Comparison of ENCODE assay signal across 15 cellular contexts in the genomic region with DNA sequence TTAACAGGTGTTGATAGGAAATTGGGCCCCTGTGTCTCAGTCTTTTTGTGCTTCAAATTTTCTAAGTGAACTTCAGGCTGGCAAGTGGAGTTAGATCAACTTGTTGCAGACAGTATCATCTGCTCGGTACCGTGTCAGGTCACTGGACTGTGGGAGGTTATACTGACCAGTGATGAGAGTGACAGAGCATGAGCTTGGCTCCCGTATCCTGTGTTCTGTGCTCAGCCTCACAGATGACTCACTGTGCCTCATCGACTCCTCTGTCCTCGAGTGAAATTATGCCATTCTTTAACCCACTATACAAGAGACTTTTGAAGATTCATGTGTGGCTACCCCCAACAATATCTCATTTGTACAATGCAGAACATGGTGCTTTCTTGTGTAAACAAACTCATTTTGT. TPM values are rescaled to one million over a fixed set of nuclear protein-coding genes. Genes with fewer than 3 reads are reported as not detected.
A peak's percentile ranks its signal among the peaks of the same experiment; 100 is the strongest.
DNase-seq lines count a peak whose midpoint lies in the region; TF ChIP-seq lines count a peak whose summit lies in the region.
"Had no signal": no experiment of that assay in that cellular context is flagged by ENCODE, and none has a peak within 500 bp of the region (broad histone marks: within the 10 kb centered on the region; RNA-seq: fewer than 3 reads in every experiment).

No MANE protein-coding gene starts in this region.

- peaks cover 11% of the 10 kb centered on the region; the same call in 1 of the 2 replicates for H3K36me3 ChIP-seq in KOPT-K1 (ENCODE audit: insufficient read depth, low read length)
- H3K36me3 ChIP-seq in endodermal cell (ENCODE audit: control insufficient read depth, insufficient read depth, low read length), result no peaks in the 10 kb centered on the region
- H3K36me3 ChIP-seq: gastroesophageal sphincter, pancreas, transverse colon had no signal

- H3K9ac ChIP-seq in endodermal cell (ENCODE audit: extremely low read depth, low read length, poor library complexity, severe bottlenecking), result no peak overlapping the region

- H3K27ac ChIP-seq in KOPT-K1 (ENCODE audit: low read depth, low read length, poor library complexity, severe bottlenecking), result peak overlapping the region; percentile 94
- no peak overlapping the region for H3K27ac ChIP-seq in endodermal cell (ENCODE audit: low read depth, low read length)
- H3K27ac ChIP-seq: gastroesophageal sphincter, pancreas had no signal

- H3K4me3 Mint-ChIP-seq in activated T-helper 2 cell treated with anti-CD3 and anti-CD28 coated beads, Interferon-gamma antibody, Interleukin-2, Interleukin-4, amounts not matched to agents 10 μg/mL and 5 μg/mL and 100 μg/mL, durations not matched to agents 14 hours and 24 hours and 36 hours (ENCODE audit: low read depth), result peak overlapping the region; percentile 92
- H3K4me3 Mint-ChIP-seq in immature natural killer cell (peak overlapping the region; percentile 26 to 98 (median 58)), glutamatergic neuron (ENCODE audit: unreplicated experiment) (no peak overlapping the region), endodermal cell (no peak overlapping the region)

- no peaks in the 10 kb centered on the region for H3K27me3 ChIP-seq in endodermal cell (ENCODE audit: control insufficient read depth, insufficient read depth, low read length, poor library complexity, severe bottlenecking)
- H3K27me3 ChIP-seq: pancreas had no signal

- no peaks in the 10 kb centered on the region for H3K4me1 ChIP-seq in endodermal cell (ENCODE audit: control insufficient read depth, insufficient read depth, low read length)
- H3K4me1 ChIP-seq: gastroesophageal sphincter, pancreas, transverse colon had no signal

- no peak for TF ChIP-seq CTCF in glutamatergic neuron (IDR thresholded peaks at IDR 0.05; ENCODE audit: partially characterized antibody, unreplicated experiment)
- TF ChIP-seq CTCF in endodermal cell (conservative IDR thresholded peaks at IDR 0.05), result no peak

- H3K9me3 ChIP-seq in KOPT-K1 (ENCODE audit: insufficient read depth, low read length, poor library complexity, severe bottlenecking) (no peaks in the 10 kb centered on the region), endodermal cell (ENCODE audit: control insufficient read depth, low read length) (no peaks in the 10 kb centered on the region)
- H3K9me3 ChIP-seq: gastroesophageal sphincter, pancreas, transverse colon had no signal

- peak overlapping the region; percentile 93 for H3K27ac Mint-ChIP-seq in activated T-helper 2 cell treated with anti-CD3 and anti-CD28 coated beads, Interferon-gamma antibody, Interleukin-2, Interleukin-4, amounts not matched to agents 10 μg/mL and 5 μg/mL and 100 μg/mL, durations not matched to agents 14 hours and 24 hours and 36 hours
- peak overlapping the region; percentile 86 to 98 (median 91) for H3K27ac Mint-ChIP-seq in immature natural killer cell
- H3K27ac Mint-ChIP-seq in glutamatergic neuron (ENCODE audit: unreplicated experiment), result no peak overlapping the region
- H3K27ac Mint-ChIP-seq in endodermal cell, result no peak overlapping the region

- no peaks in the 10 kb centered on the region for H3K9me3 Mint-ChIP-seq in activated T-helper 2 cell treated with anti-CD3 and anti-CD28 coated beads, Interferon-gamma antibody, Interleukin-2, Interleukin-4, amounts not matched to agents 10 μg/mL and 5 μg/mL and 100 μg/mL, durations not matched to agents 14 hours and 24 hours and 36 hours
- H3K9me3 Mint-ChIP-seq in immature natural killer cell (no peaks in the 10 kb centered on the region), glutamatergic neuron (ENCODE audit: unreplicated experiment) (no peaks in the 10 kb centered on the region), endodermal cell (no peaks in the 10 kb centered on the region)

- intact Hi-C loops in activated T-helper 2 cell treated with anti-CD3 and anti-CD28 coated beads, Interferon-gamma antibody, Interleukin-2, Interleukin-4, amounts not matched to agents 10 μg/mL and 5 μg/mL and 100 μg/mL, durations not matched to agents 14 hours and 24 hours and 36 hours (cut with micrococcal nuclease), result loop anchor here (10.0 kb wide), 2 partner anchors 266 to 416 kb away; partner anchors contain the start of gene TNRC6B

- no peak overlapping the region for H3K4me3 ChIP-seq in endodermal cell (ENCODE audit: low read length)
- H3K4me3 ChIP-seq: gastroesophageal sphincter, pancreas, transverse colon had no signal

- H3K4me1 Mint-ChIP-seq in activated T-helper 2 cell treated with anti-CD3 and anti-CD28 coated beads, Interferon-gamma antibody, Interleukin-2, Interleukin-4, amounts not matched to agents 10 μg/mL and 5 μg/mL and 100 μg/mL, durations not matched to agents 14 hours and 24 hours and 36 hours (ENCODE audit: low read depth), result peaks cover 86% of the 10 kb centered on the region
- H3K4me1 Mint-ChIP-seq in immature natural killer cell, result peaks cover 99 to 100% of the 10 kb centered on the region in 2 donors
- H3K4me1 Mint-ChIP-seq in glutamatergic neuron (ENCODE audit: low read depth, unreplicated experiment), result no peaks in the 10 kb centered on the region
- peaks cover under 1% of the 10 kb centered on the region for H3K4me1 Mint-ChIP-seq in endodermal cell

- peak; percentile 3 for DNase-seq in EH (ENCODE audit: low read depth)
- DNase-seq in activated T-helper 2 cell treated with anti-CD3 and anti-CD28 coated beads, Interferon-gamma antibody, Interleukin-2, Interleukin-4, amounts not matched to agents 10 μg/mL and 5 μg/mL and 100 μg/mL, durations not matched to agents 14 hours and 24 hours and 36 hours (ENCODE audit: low spot score), result no peak
- DNase-seq in immature natural killer cell, result no peak
- DNase-seq in NCI-H510A treated with DMSO at 0.1 percent for 48 hours (lab: John Stamatoyannopoulos, UW), result no peak
- no peak for DNase-seq in glutamatergic neuron
- DNase-seq in hepatic stellate cell (ENCODE audit: low spot score), result no peak
- no peak for DNase-seq in endodermal cell
- DNase-seq: left ventricle myocardium superior, NCI-H2107, pancreas, Right ventricle myocardium superior, transverse colon had no signal

- no peaks in the 10 kb centered on the region for H3K27me3 Mint-ChIP-seq in activated T-helper 2 cell treated with anti-CD3 and anti-CD28 coated beads, Interferon-gamma antibody, Interleukin-2, Interleukin-4, amounts not matched to agents 10 μg/mL and 5 μg/mL and 100 μg/mL, durations not matched to agents 14 hours and 24 hours and 36 hours (ENCODE audit: low read depth)
- H3K27me3 Mint-ChIP-seq in immature natural killer cell (ENCODE audit: low read depth in 3 of 3), result peaks cover 0 to 8% (median 3%) of the 10 kb centered on the region in 3 donors
- no peaks in the 10 kb centered on the region for H3K27me3 Mint-ChIP-seq in glutamatergic neuron (ENCODE audit: unreplicated experiment)
- H3K27me3 Mint-ChIP-seq in endodermal cell (ENCODE audit: insufficient read depth), result peaks cover 2% of the 10 kb centered on the region
- H3K27me3 Mint-ChIP-seq: IgD-negative memory B cell had no signal

- WGBS in endodermal cell (ENCODE audit: insufficient coverage in 1 of 2, insufficient read length in 1 of 2), 2 experiments, result 88 to 92% methylated on average over 5 of the region's 5 CpGs

- H3K36me3 Mint-ChIP-seq in activated T-helper 2 cell treated with anti-CD3 and anti-CD28 coated beads, Interferon-gamma antibody, Interleukin-2, Interleukin-4, amounts not matched to agents 10 μg/mL and 5 μg/mL and 100 μg/mL, durations not matched to agents 14 hours and 24 hours and 36 hours (ENCODE audit: low read depth), result peaks cover 36% of the 10 kb centered on the region
- H3K36me3 Mint-ChIP-seq in immature natural killer cell, result peaks cover 0 to 5% (median 2%) of the 10 kb centered on the region in 3 donors
- H3K36me3 Mint-ChIP-seq in glutamatergic neuron (ENCODE audit: unreplicated experiment), result no peaks in the 10 kb centered on the region
- H3K36me3 Mint-ChIP-seq in endodermal cell (ENCODE audit: low read depth), result no peaks in the 10 kb centered on the region

RNA-seq across cellular contexts. Expression of gene GRAP2, which starts 7.9 kb away (rescaled TPM):
- 44.1 and 46.5 TPM in 2 replicates for total RNA-seq in activated T-helper 2 cell treated with anti-CD3 and anti-CD28 coated beads, Interferon-gamma antibody, Interleukin-2, Interleukin-4, amounts not matched to agents 10 μg/mL and 5 μg/mL and 100 μg/mL, durations not matched to agents 14 hours and 24 hours and 36 hours
- 10 to 100 TPM; 41.7 to 67.5 (median 46.0) TPM for polyA plus RNA-seq in immature natural killer cell
- total RNA-seq in glutamatergic neuron (ENCODE audit: unreplicated experiment) (not detected), endodermal cell (under 1 TPM; 0.11 to 0.92 TPM)
- 0.04 TPM for polyA plus RNA-seq in endodermal cell (2013, experiment 1 of 2)
- polyA plus RNA-seq in endodermal cell (2013, experiment 2 of 2), result 0.21 TPM

RNA-seq across cellular contexts. Expression of gene ENTHD1, which starts 15.2 kb away (rescaled TPM):
- total RNA-seq in activated T-helper 2 cell treated with anti-CD3 and anti-CD28 coated beads, Interferon-gamma antibody, Interleukin-2, Interleukin-4, amounts not matched to agents 10 μg/mL and 5 μg/mL and 100 μg/mL, durations not matched to agents 14 hours and 24 hours and 36 hours, result 0.11 TPM in 2 replicates
- not detected for polyA plus RNA-seq in immature natural killer cell
- total RNA-seq in glutamatergic neuron (ENCODE audit: unreplicated experiment) (not detected), endodermal cell (not detected)
- not detected for polyA plus RNA-seq in endodermal cell (2013, experiment 1 of 2)
- not detected for polyA plus RNA-seq in endodermal cell (2013, experiment 2 of 2)
- total RNA-seq: left ventricle myocardium superior, pancreas, Right ventricle myocardium superior, transverse colon had no signal

RNA-seq across cellular contexts. Expression of gene TMA7B, which starts 51.5 kb away (rescaled TPM):
- total RNA-seq in activated T-helper 2 cell treated with anti-CD3 and anti-CD28 coated beads, Interferon-gamma antibody, Interleukin-2, Interleukin-4, amounts not matched to agents 10 μg/mL and 5 μg/mL and 100 μg/mL, durations not matched to agents 14 hours and 24 hours and 36 hours, result 1.7 and 2.0 TPM in 2 replicates
- polyA plus RNA-seq in immature natural killer cell, result 1 to 10 TPM in 2 of 3 donors, not detected in 1; 1.4 to 2.1 TPM
- total RNA-seq in glutamatergic neuron (ENCODE audit: unreplicated experiment) (not detected), endodermal cell (not detected)
- polyA plus RNA-seq in endodermal cell (2013, experiment 1 of 2), result not detected
- polyA plus RNA-seq in endodermal cell (2013, experiment 2 of 2), result not detected
- total RNA-seq: gastroesophageal sphincter, left ventricle myocardium superior, Right ventricle myocardium superior had no signal
- polyA plus RNA-seq: pancreas had no signal

Comparison
In these comparisons a context has a peak if more than half of its experiments do, and no peak if none do; other contexts are left out.
1. H3K27ac Mint-ChIP-seq: peak in activated T-helper 2 cell treated with anti-CD3 and anti-CD28 coated beads, Interferon-gamma antibody, Interleukin-2, Interleukin-4, amounts not matched to agents 10 μg/mL and 5 μg/mL and 100 μg/mL, durations not matched to agents 14 hours and 24 hours and 36 hours (single experiment) and immature natural killer cell (6 of 6); none in glutamatergic neuron (single experiment) and endodermal cell (single experiment).
2. H3K4me3 Mint-ChIP-seq: peak in activated T-helper 2 cell treated with anti-CD3 and anti-CD28 coated beads, Interferon-gamma antibody, Interleukin-2, Interleukin-4, amounts not matched to agents 10 μg/mL and 5 μg/mL and 100 μg/mL, durations not matched to agents 14 hours and 24 hours and 36 hours (single experiment) and immature natural killer cell (5 of 5); none in glutamatergic neuron (single experiment) and endodermal cell (single experiment).
3. RNA of gene GRAP2, which starts 7.9 kb away (total RNA-seq): 44.1 to 46.5 TPM in activated T-helper 2 cell treated with anti-CD3 and anti-CD28 coated beads, Interferon-gamma antibody, Interleukin-2, Interleukin-4, amounts not matched to agents 10 μg/mL and 5 μg/mL and 100 μg/mL, durations not matched to agents 14 hours and 24 hours and 36 hours; 0.11 to 0.92 TPM in endodermal cell and not detected in glutamatergic neuron (single experiment); every median in the first group is over 10 times any median in the second.